24 cellular contexts compared by ENCODE assay signal in genomic region chr20:8971669-8972316, GRCh38.
"Had no signal": no experiment of that assay in that cellular context is flagged by ENCODE, and none has a peak within 500 bp of the region (broad histone marks: within the 10 kb centered on the region; RNA-seq: fewer than 3 reads in every experiment).

No MANE protein-coding gene starts in this region.

- H3K27ac Mint-ChIP-seq: activated CD4-positive, alpha-beta memory T cell treated with anti-CD3 and anti-CD28 coated beads, Interleukin-2, amount 10 ng/mL, durations not matched to agents 7 days and 5 days; activated CD4-positive, alpha-beta T cell treated with anti-CD3 and anti-CD28 coated beads for 36 hours; activated naive CD8-positive, alpha-beta T cell treated with anti-CD3 and anti-CD28 coated beads, Interleukin-2, amount 10 ng/mL, durations not matched to agents 7 days and 5 days; T-helper 1 cell treated with Interleukin-12 subunit alpha and Interleukin-12 subunit beta and Interleukin-4 antibody, amounts not matched to agents 30 μg/mL and 1 μg/mL, for 36 hours had no signal

- H3K4me3 ChIP-seq: adrenal gland, Peyer's patch had no signal

- H3K4me1 Mint-ChIP-seq: activated CD4-positive, alpha-beta memory T cell treated with anti-CD3 and anti-CD28 coated beads, Interleukin-2, amount 10 ng/mL, durations not matched to agents 7 days and 5 days; activated CD4-positive, alpha-beta T cell treated with anti-CD3 and anti-CD28 coated beads for 36 hours; activated naive CD8-positive, alpha-beta T cell treated with anti-CD3 and anti-CD28 coated beads, Interleukin-2, amount 10 ng/mL, durations not matched to agents 7 days and 5 days had no signal

- H3K27me3 Mint-ChIP-seq: activated CD4-positive, alpha-beta memory T cell treated with anti-CD3 and anti-CD28 coated beads, Interleukin-2, amount 10 ng/mL, durations not matched to agents 7 days and 5 days; activated CD4-positive, alpha-beta T cell treated with anti-CD3 and anti-CD28 coated beads for 36 hours; activated naive CD8-positive, alpha-beta T cell treated with anti-CD3 and anti-CD28 coated beads, Interleukin-2, amount 10 ng/mL, durations not matched to agents 7 days and 5 days had no signal

- H3K9me3 ChIP-seq: adrenal gland, Peyer's patch had no signal

- ATAC-seq: activated CD4-positive, alpha-beta T cell treated with anti-CD3 and anti-CD28 coated beads for 36 hours had no signal

- H3K4me3 Mint-ChIP-seq: activated CD4-positive, alpha-beta memory T cell treated with anti-CD3 and anti-CD28 coated beads, Interleukin-2, amount 10 ng/mL, durations not matched to agents 7 days and 5 days; activated CD4-positive, alpha-beta T cell treated with anti-CD3 and anti-CD28 coated beads for 36 hours; activated naive CD8-positive, alpha-beta T cell treated with anti-CD3 and anti-CD28 coated beads, Interleukin-2, amount 10 ng/mL, durations not matched to agents 7 days and 5 days; T-helper 1 cell treated with Interleukin-12 subunit alpha and Interleukin-12 subunit beta and Interleukin-4 antibody, amounts not matched to agents 30 μg/mL and 1 μg/mL, for 36 hours had no signal

- DNase-seq: activated CD4-positive, alpha-beta memory T cell treated with anti-CD3 and anti-CD28 coated beads, Interleukin-2, amount 10 ng/mL, durations not matched to agents 7 days and 5 days; activated CD4-positive, alpha-beta T cell treated with anti-CD3 and anti-CD28 coated beads for 36 hours; activated CD4-positive, alpha-beta T cell treated with anti-CD3 and anti-CD28 coated beads, Interleukin-2, amount 50 U/mL, for 1 hour; activated CD8-positive, alpha-beta memory T cell treated with anti-CD3 and anti-CD28 coated beads, Interleukin-2, amount 50 U/mL, for 4 hours; activated naive CD4-positive, alpha-beta T cell treated with anti-CD3 and anti-CD28 coated beads, Interleukin-2, amount 50 U/mL, for 16 hours; activated naive CD8-positive, alpha-beta T cell treated with anti-CD3 and anti-CD28 coated beads, Interleukin-2, amount 10 ng/mL, durations not matched to agents 7 days and 5 days; adrenal gland; anterior cingulate cortex; IMR-90; KG1; NCI-H1092; NCI-H1417; NCI-H1930; NCI-H2171; NCI-H2227 treated with DMSO at 0.1 percent for 48 hours; NCI-H446 treated with DMSO at 0.1 percent for 48 hours; NCI-H526; NK-92 treated with Interleukin-12 subunit alpha and Interleukin-12 subunit beta, amount 100 ng/mL, for 24 hours; Peyer's patch; SHP77 treated with DMSO at 0.1 percent for 48 hours; T-helper 9 cell; WERI-Rb-1 had no signal

- H3K36me3 ChIP-seq: adrenal gland, Peyer's patch, WERI-Rb-1 had no signal

- H3K4me1 ChIP-seq: adrenal gland, Peyer's patch had no signal

- H3K36me3 Mint-ChIP-seq: activated naive CD8-positive, alpha-beta T cell treated with anti-CD3 and anti-CD28 coated beads, Interleukin-2, amount 10 ng/mL, durations not matched to agents 7 days and 5 days had no signal

- H3K27ac ChIP-seq: adrenal gland, Peyer's patch, RWPE1, WERI-Rb-1 had no signal

- H3K27me3 ChIP-seq: adrenal gland, Peyer's patch had no signal
